Comparison of ENCODE assay signal across 13 cellular contexts in the genomic region with DNA sequence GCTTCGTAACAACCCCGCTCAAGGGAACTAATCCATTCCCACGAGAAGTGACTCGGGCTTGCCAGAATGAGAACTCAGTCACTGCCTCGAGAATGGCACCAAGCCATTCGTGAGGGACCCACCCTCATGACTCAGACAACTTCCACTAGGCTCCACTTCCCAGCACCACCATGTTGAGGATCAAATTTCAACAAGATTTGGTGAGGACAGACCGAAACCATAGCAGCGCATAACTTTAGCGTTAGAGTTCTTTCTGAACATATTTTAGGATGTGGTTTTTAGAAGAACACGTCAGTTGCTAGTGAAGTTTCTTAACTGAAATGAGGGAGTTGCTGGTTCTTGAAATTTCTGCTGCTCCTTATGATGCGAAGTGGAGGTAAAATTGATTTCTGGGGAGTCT. TPM values are rescaled to one million over a fixed set of nuclear protein-coding genes. Genes with fewer than 3 reads are reported as not detected.
DNase-seq lines count a peak whose midpoint lies in the region; ATAC-seq and TF ChIP-seq lines count a peak whose summit lies in the region.
"Had no signal": no experiment of that assay in that cellular context is flagged by ENCODE, and none has a peak within 500 bp of the region (broad histone marks: within the 10 kb centered on the region; RNA-seq: fewer than 3 reads in every experiment).

No MANE protein-coding gene starts in this region.

- in situ Hi-C loops in IMR-90 (cut with MboI; ENCODE audit: low sequenced_read_pairs): no loop called here

- dilution Hi-C loops in IMR-90 (cut with HindIII; ENCODE audit: low sequenced_read_pairs, unreplicated experiment): no loop called here

- peak overlapping the region; percentile 50; the same call in 1 of the 2 replicates for H3K14ac ChIP-seq in IMR-90 (replicated peaks; ENCODE audit: low read depth, low read length)

- peak overlapping the region; percentile 28 for H2AFZ ChIP-seq in IMR-90 (replicated peaks; ENCODE audit: low read length, poor library complexity)

- H2BK5ac ChIP-seq in IMR-90 (ENCODE audit: low read depth, low read length, poor library complexity, severe bottlenecking): peak overlapping the region; percentile 76

- H3K4me2 ChIP-seq in IMR-90 (ENCODE audit: low read depth, low read length): peak overlapping the region; percentile 32; the same call in 1 of the 2 replicates

- peak overlapping the region; percentile 12; the same call in 1 of the 2 replicates for H3K18ac ChIP-seq in IMR-90 (ENCODE audit: low read depth, low read length)

- POLR2A ChIA-PET in IMR-90 (lab: Charles Lee; ENCODE audit: unreplicated experiment): no interaction called here
- POLR2A ChIA-PET in activated CD4-positive, alpha-beta T cell treated with anti-CD3 and anti-CD28 coated beads, Interleukin-2, amount 10 ng/mL, durations not matched to agents 7 days and 5 days (lab: Charles Lee): no interaction called here

- no peaks in the 10 kb centered on the region for H3K4me1 Mint-ChIP-seq in activated CD4-positive, alpha-beta T cell treated with anti-CD3 and anti-CD28 coated beads, Interleukin-2, amount 10 ng/mL, durations not matched to agents 7 days and 5 days
- H3K4me1 Mint-ChIP-seq: activated naive CD4-positive, alpha-beta T cell treated with anti-CD3 and anti-CD28 coated beads, Interleukin-2, amount 10 ng/mL, durations not matched to agents 7 days and 5 days; CD4-positive, alpha-beta memory T cell had no signal

- peaks cover 9% of the 10 kb centered on the region; the same call in 1 of the 2 replicates for H3K4me1 ChIP-seq in IMR-90 (ENCODE audit: control insufficient read depth, insufficient read depth, low read length)

- H2AK5ac ChIP-seq in IMR-90 (ENCODE audit: low read depth, low read length): peak overlapping the region; percentile 86; the same call in 1 of the 2 replicates

- H2BK20ac ChIP-seq in IMR-90 (ENCODE audit: low read depth, low read length): peak overlapping the region; percentile 81

- peak overlapping the region; percentile 64; the same call in 1 of the 2 replicates for H3K27ac ChIP-seq in IMR-90 (ENCODE audit: insufficient read depth, low read length)

- no peak overlapping the region for H3K4me3 Mint-ChIP-seq in activated CD4-positive, alpha-beta T cell treated with anti-CD3 and anti-CD28 coated beads, Interleukin-2, amount 10 ng/mL, durations not matched to agents 7 days and 5 days
- H3K4me3 Mint-ChIP-seq: activated CD4-positive, alpha-beta T cell treated with anti-CD3 and anti-CD28 coated beads, Interleukin-2, amount 10 ng/mL, durations not matched to agents 24 days and 14 days; activated naive CD4-positive, alpha-beta T cell treated with anti-CD3 and anti-CD28 coated beads, Interleukin-2, amount 10 ng/mL, durations not matched to agents 7 days and 5 days; CD4-positive, alpha-beta memory T cell had no signal

- peak overlapping the region in 1 of 2 experiments; percentile 30; a peak in 2 of 4 replicates for H4K8ac ChIP-seq in IMR-90 (ENCODE audit: low read depth in 2 of 2, low read length in 2 of 2)

- peaks cover 10% of the 10 kb centered on the region for H3K9me1 ChIP-seq in IMR-90 (ENCODE audit: insufficient read depth, low read length)

- peak; percentile 84 for ATAC-seq in IMR-90 (ENCODE audit: low read depth)
- no peak for ATAC-seq in GM18498 (IDR thresholded peaks at IDR 0.05; ENCODE audit: unreplicated experiment)
- ATAC-seq: sciatic nerve had no signal

- H3K36me3 Mint-ChIP-seq in activated CD4-positive, alpha-beta T cell treated with anti-CD3 and anti-CD28 coated beads, Interleukin-2, amount 10 ng/mL, durations not matched to agents 7 days and 5 days (ENCODE audit: low read depth): no peaks in the 10 kb centered on the region
- H3K36me3 Mint-ChIP-seq: activated naive CD4-positive, alpha-beta T cell treated with anti-CD3 and anti-CD28 coated beads, Interleukin-2, amount 10 ng/mL, durations not matched to agents 7 days and 5 days; CD4-positive, alpha-beta memory T cell had no signal

- H3K27me3 ChIP-seq in IMR-90 (ENCODE audit: control insufficient read depth, insufficient read depth, low read length) (no peaks in the 10 kb centered on the region), kidney epithelial cell (ENCODE audit: control insufficient read depth, insufficient read depth, low read length) (no peaks in the 10 kb centered on the region)

- no peaks in the 10 kb centered on the region for H3K9me3 Mint-ChIP-seq in activated CD4-positive, alpha-beta T cell treated with anti-CD3 and anti-CD28 coated beads, Interleukin-2, amount 10 ng/mL, durations not matched to agents 7 days and 5 days
- H3K9me3 Mint-ChIP-seq: activated CD4-positive, alpha-beta T cell treated with anti-CD3 and anti-CD28 coated beads, Interleukin-2, amount 10 ng/mL, durations not matched to agents 24 days and 14 days; activated naive CD4-positive, alpha-beta T cell treated with anti-CD3 and anti-CD28 coated beads, Interleukin-2, amount 10 ng/mL, durations not matched to agents 7 days and 5 days had no signal

- peak overlapping the region; percentile 84 for H2BK120ac ChIP-seq in IMR-90 (ENCODE audit: low read depth, low read length)

- H3K9ac ChIP-seq in IMR-90 (ENCODE audit: low read depth, low read length): no peak overlapping the region

- no peak overlapping the region for H2AK9ac ChIP-seq in IMR-90 (replicated peaks; ENCODE audit: low read depth, low read length, poor library complexity)

- H3K23ac ChIP-seq in IMR-90 (ENCODE audit: low read depth, low read length): peak overlapping the region; percentile 39; the same call in 1 of the 2 replicates

- TF ChIP-seq POLR2A in IMR-90 (IDR thresholded peaks at IDR 0.05; ENCODE audit: low read depth, low read length): no peak

- peaks cover 13% of the 10 kb centered on the region for H3K27me3 Mint-ChIP-seq in activated CD4-positive, alpha-beta T cell treated with anti-CD3 and anti-CD28 coated beads, Interleukin-2, amount 10 ng/mL, durations not matched to agents 7 days and 5 days

- peak overlapping the region; percentile 77; the same call in 1 of the 2 replicates for H4K91ac ChIP-seq in IMR-90 (ENCODE audit: insufficient read depth, low read depth, low read length)

- DNase-seq in AG10803 (ENCODE audit: low read depth) (peak; percentile 90), IMR-90 (peak; percentile 97), amniotic epithelial cell (ENCODE audit: low read depth) (peak; percentile 93), kidney epithelial cell (ENCODE audit: low read depth) (peak; percentile 56), NCI-H82 (lab: John Stamatoyannopoulos, UW) (no peak), occipital lobe (lab: John Stamatoyannopoulos, UW) (no peak)
- no peak for DNase-seq in activated CD4-positive, alpha-beta T cell treated with anti-CD3 and anti-CD28 coated beads, Interleukin-2, amount 10 ng/mL, durations not matched to agents 7 days and 5 days
- DNase-seq: activated CD4-positive, alpha-beta T cell treated with anti-CD3 and anti-CD28 coated beads, Interleukin-2, amount 10 ng/mL, durations not matched to agents 24 days and 14 days; activated naive CD4-positive, alpha-beta T cell treated with anti-CD3 and anti-CD28 coated beads, Interleukin-2, amount 10 ng/mL, durations not matched to agents 7 days and 5 days; CD4-positive, alpha-beta memory T cell; effector CD4-positive, alpha-beta T cell had no signal

- no TSS peak for BruUV-seq in IMR-90 (replicated peaks; lab: Mats Ljungman, UMichigan)

- H3K4me3 ChIP-seq in AG10803 (ENCODE audit: low read length) (no peak overlapping the region), IMR-90 (ENCODE audit: insufficient read depth, low read depth, low read length) (peak overlapping the region; percentile 8; the same call in 1 of the 2 replicates), kidney epithelial cell (ENCODE audit: low read depth, low read length) (no peak overlapping the region)

- no peaks in the 10 kb centered on the region for H3K9me3 ChIP-seq in IMR-90 (ENCODE audit: control insufficient read depth, insufficient read depth, low read length)

- H3K4ac ChIP-seq in IMR-90 (ENCODE audit: low read depth, low read length): peak overlapping the region; percentile 88

- CTCF ChIA-PET in IMR-90 (lab: Yijun Ruan, JAX): interaction anchor here (1.0 kb wide), 1 partner anchor 10 kb away, joined by 11 read pairs; no protein-coding TSS in a partner anchor
- CTCF ChIA-PET in activated CD4-positive, alpha-beta T cell treated with anti-CD3 and anti-CD28 coated beads, Interleukin-2, amount 10 ng/mL, durations not matched to agents 7 days and 5 days (lab: Charles Lee): interaction anchor here (0.6 kb wide), 1 partner anchor 143 kb away, joined by 5 read pairs; no protein-coding TSS in a partner anchor

- WGBS in IMR-90 (ENCODE audit: extremely low coverage in 2 of 2, insufficient read length in 1 of 2), 2 experiments: no CpG with 5 or more reads among the region's 11 CpGs

- no peak overlapping the region for H4K5ac ChIP-seq in IMR-90 (ENCODE audit: low read depth, low read length)

- H3K79me1 ChIP-seq in IMR-90 (ENCODE audit: low read depth in 1 of 2, low read length in 2 of 2): peaks cover 52 to 74% of the 10 kb centered on the region in 2 experiments

- intact Hi-C loops in IMR-90 (cut with micrococcal nuclease): no loop called here

- no peak overlapping the region for H3K27ac Mint-ChIP-seq in activated CD4-positive, alpha-beta T cell treated with anti-CD3 and anti-CD28 coated beads, Interleukin-2, amount 10 ng/mL, durations not matched to agents 7 days and 5 days
- H3K27ac Mint-ChIP-seq: activated CD4-positive, alpha-beta T cell treated with anti-CD3 and anti-CD28 coated beads, Interleukin-2, amount 10 ng/mL, durations not matched to agents 24 days and 14 days; activated naive CD4-positive, alpha-beta T cell treated with anti-CD3 and anti-CD28 coated beads, Interleukin-2, amount 10 ng/mL, durations not matched to agents 7 days and 5 days; CD4-positive, alpha-beta memory T cell had no signal

- H2BK15ac ChIP-seq in IMR-90 (ENCODE audit: low read depth, low read length): 0 out of 3 replicates have a peak overlapping the region, but pooled peaks have one; percentile 15

- H3K36me3 ChIP-seq in IMR-90 (ENCODE audit: control insufficient read depth, insufficient read depth, low read length) (no peaks in the 10 kb centered on the region; the same call in 1 of the 2 replicates), kidney epithelial cell (ENCODE audit: control insufficient read depth, insufficient read depth, low read length) (no peaks in the 10 kb centered on the region)

- H4K20me1 ChIP-seq in IMR-90 (ENCODE audit: insufficient read depth, low read length): peaks cover 16% of the 10 kb centered on the region

- no peak for TF ChIP-seq RAD21 in IMR-90 (IDR thresholded peaks at IDR 0.05; ENCODE audit: low read length)

- TF ChIP-seq CTCF in AG10803 (conservative IDR thresholded peaks at IDR 0.05; ENCODE audit: low read length) (no peak), IMR-90 (conservative IDR thresholded peaks at IDR 0.05; ENCODE audit: low read depth, low read length) (no peak), kidney epithelial cell (IDR thresholded peaks at IDR 0.05; ENCODE audit: insufficient read depth, low read length, poor library complexity, severe bottlenecking) (no peak)

- H3K56ac ChIP-seq in IMR-90 (ENCODE audit: extremely low read depth, insufficient read depth, low read length): no peak overlapping the region

RNA-seq across cellular contexts. Expression of a gene that starts 13.5 kb away (rescaled TPM):
- total RNA-seq in IMR-90 (2012; rRNA removed) (24.7 and 31.0 TPM in 2 replicates), kidney epithelial cell (25.2 and 25.7 TPM in 2 replicates), occipital lobe (81.4 TPM)
- polyA plus RNA-seq in IMR-90 (2012; rRNA removed): 6.8 and 7.7 TPM in 2 replicates
- 3.8 and 7.2 TPM in 2 replicates for polyA plus RNA-seq in IMR-90 (2012; cell fraction: cytosol; rRNA removed)
- polyA plus RNA-seq in IMR-90 (2012; cell fraction: nucleus; rRNA removed; ENCODE audit: low replicate concordance): 4.8 and 6.9 TPM in 2 replicates
- total RNA-seq in activated CD4-positive, alpha-beta T cell treated with anti-CD3 and anti-CD28 coated beads, Interleukin-2, amount 10 ng/mL, durations not matched to agents 7 days and 5 days: not detected
- total RNA-seq: CD4-positive, alpha-beta memory T cell had no signal
- polyA plus RNA-seq: CD4-positive, alpha-beta memory T cell had no signal

Comparison
In these comparisons a context has a peak if more than half of its experiments do, and no peak if none do; other contexts are left out.
1. DNase-seq: peak in AG10803 (single experiment), IMR-90 (single experiment), amniotic epithelial cell (single experiment) and kidney epithelial cell (single experiment); none in NCI-H82 (single experiment), occipital lobe (single experiment) and activated CD4-positive, alpha-beta T cell treated with anti-CD3 and anti-CD28 coated beads, Interleukin-2, amount 10 ng/mL, durations not matched to agents 7 days and 5 days (single experiment).
2. RNA of a gene that starts 13.5 kb away (total RNA-seq): 81.4 TPM in occipital lobe (single experiment), 24.7 to 31.0 TPM in IMR-90 and 25.2 to 25.7 TPM in kidney epithelial cell; not detected in activated CD4-positive, alpha-beta T cell treated with anti-CD3 and anti-CD28 coated beads, Interleukin-2, amount 10 ng/mL, durations not matched to agents 7 days and 5 days; every median in the first group is over 10 times any median in the second.